Comparison of ENCODE assay signal across 2 cellular contexts in the genomic region with DNA sequence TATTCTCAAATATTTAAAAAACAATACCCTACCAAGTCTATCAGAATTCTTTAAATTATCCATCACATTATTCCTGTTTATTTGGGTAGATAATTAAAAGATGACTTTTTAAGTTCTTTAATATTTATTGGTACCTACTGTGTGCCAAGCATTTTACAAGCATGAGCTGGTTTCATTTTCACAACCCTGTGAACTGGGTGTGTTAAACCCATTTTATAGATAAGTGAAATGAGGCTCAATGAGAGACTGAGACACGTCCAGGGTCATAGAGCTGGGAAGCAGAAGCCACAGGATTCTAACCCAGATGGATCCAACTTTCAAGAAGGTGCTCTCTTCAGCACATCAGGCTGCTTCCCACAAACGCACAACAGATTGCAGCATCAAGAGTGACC.
A peak's percentile ranks its signal among the peaks of the same experiment; 100 is the strongest.
TF ChIP-seq lines count a peak whose summit lies in the region.

No MANE protein-coding gene starts in this region.

TF ChIP-seq in K562, 482 proteins besides CTCF, POLR2A, EP300 and RAD21 (continued from another document):
- TF ChIP-seq, protein P1, sequence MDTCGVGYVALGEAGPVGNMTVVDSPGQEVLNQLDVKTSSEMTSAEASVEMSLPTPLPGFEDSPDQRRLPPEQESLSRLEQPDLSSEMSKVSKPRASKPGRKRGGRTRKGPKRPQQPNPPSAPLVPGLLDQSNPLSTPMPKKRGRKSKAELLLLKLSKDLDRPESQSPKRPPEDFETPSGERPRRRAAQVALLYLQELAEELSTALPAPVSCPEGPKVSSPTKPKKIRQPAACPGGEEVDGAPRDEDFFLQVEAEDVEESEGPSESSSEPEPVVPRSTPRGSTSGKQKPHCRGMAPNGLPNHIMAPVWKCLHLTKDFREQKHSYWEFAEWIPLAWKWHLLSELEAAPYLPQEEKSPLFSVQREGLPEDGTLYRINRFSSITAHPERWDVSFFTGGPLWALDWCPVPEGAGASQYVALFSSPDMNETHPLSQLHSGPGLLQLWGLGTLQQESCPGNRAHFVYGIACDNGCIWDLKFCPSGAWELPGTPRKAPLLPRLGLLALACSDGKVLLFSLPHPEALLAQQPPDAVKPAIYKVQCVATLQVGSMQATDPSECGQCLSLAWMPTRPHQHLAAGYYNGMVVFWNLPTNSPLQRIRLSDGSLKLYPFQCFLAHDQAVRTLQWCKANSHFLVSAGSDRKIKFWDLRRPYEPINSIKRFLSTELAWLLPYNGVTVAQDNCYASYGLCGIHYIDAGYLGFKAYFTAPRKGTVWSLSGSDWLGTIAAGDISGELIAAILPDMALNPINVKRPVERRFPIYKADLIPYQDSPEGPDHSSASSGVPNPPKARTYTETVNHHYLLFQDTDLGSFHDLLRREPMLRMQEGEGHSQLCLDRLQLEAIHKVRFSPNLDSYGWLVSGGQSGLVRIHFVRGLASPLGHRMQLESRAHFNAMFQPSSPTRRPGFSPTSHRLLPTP (IDR thresholded peaks at IDR 0.05; ENCODE audit: borderline replicate concordance, extremely low read depth, insufficient read length): no peak
- TF ChIP-seq EP400 (IDR thresholded peaks at IDR 0.05) (no peak), MTA3 (IDR thresholded peaks at IDR 0.05; ENCODE audit: borderline replicate concordance) (no peak), ZKSCAN1 (IDR thresholded peaks at IDR 0.05; ENCODE audit: low read depth, low read length) (peak; percentile 74; the same call in 1 of the 2 replicates), POLR2AphosphoS2 (IDR thresholded peaks at IDR 0.05; ENCODE audit: low read length) (no peak), ZBTB8A (IDR thresholded peaks at IDR 0.05; ENCODE audit: partially characterized antibody) (no peak), ZEB2 (IDR thresholded peaks at IDR 0.05) (no peak), KDM1A (IDR thresholded peaks at IDR 0.05) (peak; percentile 58 to 69), ADNP (tag; IDR thresholded peaks at IDR 0.05) (peak; percentile 67; the same call in 1 of the 2 replicates)
- TF ChIP-seq, protein P2, sequence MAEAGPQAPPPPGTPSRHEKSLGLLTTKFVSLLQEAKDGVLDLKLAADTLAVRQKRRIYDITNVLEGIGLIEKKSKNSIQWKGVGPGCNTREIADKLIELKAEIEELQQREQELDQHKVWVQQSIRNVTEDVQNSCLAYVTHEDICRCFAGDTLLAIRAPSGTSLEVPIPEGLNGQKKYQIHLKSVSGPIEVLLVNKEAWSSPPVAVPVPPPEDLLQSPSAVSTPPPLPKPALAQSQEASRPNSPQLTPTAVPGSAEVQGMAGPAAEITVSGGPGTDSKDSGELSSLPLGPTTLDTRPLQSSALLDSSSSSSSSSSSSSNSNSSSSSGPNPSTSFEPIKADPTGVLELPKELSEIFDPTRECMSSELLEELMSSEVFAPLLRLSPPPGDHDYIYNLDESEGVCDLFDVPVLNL (CRISPR knock-in tag; IDR thresholded peaks at IDR 0.05; ENCODE audit: low read depth): no peak
- TF ChIP-seq, protein P3, sequence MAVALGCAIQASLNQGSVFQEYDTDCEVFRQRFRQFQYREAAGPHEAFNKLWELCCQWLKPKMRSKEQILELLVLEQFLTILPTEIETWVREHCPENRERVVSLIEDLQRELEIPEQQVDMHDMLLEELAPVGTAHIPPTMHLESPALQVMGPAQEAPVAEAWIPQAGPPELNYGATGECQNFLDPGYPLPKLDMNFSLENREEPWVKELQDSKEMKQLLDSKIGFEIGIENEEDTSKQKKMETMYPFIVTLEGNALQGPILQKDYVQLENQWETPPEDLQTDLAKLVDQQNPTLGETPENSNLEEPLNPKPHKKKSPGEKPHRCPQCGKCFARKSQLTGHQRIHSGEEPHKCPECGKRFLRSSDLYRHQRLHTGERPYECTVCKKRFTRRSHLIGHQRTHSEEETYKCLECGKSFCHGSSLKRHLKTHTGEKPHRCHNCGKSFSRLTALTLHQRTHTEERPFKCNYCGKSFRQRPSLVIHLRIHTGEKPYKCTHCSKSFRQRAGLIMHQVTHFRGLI (CRISPR knock-in tag; IDR thresholded peaks at IDR 0.05): no peak
- TF ChIP-seq, protein P4, sequence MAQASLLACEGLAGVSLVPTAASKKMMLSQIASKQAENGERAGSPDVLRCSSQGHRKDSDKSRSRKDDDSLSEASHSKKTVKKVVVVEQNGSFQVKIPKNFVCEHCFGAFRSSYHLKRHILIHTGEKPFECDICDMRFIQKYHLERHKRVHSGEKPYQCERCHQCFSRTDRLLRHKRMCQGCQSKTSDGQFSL (CRISPR knock-in tag; IDR thresholded peaks at IDR 0.05): no peak
- TF ChIP-seq, protein P4 (tag; IDR thresholded peaks at IDR 0.05): no peak
- TF ChIP-seq, protein P5, sequence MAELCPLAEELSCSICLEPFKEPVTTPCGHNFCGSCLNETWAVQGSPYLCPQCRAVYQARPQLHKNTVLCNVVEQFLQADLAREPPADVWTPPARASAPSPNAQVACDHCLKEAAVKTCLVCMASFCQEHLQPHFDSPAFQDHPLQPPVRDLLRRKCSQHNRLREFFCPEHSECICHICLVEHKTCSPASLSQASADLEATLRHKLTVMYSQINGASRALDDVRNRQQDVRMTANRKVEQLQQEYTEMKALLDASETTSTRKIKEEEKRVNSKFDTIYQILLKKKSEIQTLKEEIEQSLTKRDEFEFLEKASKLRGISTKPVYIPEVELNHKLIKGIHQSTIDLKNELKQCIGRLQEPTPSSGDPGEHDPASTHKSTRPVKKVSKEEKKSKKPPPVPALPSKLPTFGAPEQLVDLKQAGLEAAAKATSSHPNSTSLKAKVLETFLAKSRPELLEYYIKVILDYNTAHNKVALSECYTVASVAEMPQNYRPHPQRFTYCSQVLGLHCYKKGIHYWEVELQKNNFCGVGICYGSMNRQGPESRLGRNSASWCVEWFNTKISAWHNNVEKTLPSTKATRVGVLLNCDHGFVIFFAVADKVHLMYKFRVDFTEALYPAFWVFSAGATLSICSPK (IDR thresholded peaks at IDR 0.05; ENCODE audit: borderline replicate concordance): no peak

TF ChIP-seq in neural cell, 6 proteins besides CTCF, POLR2A, EP300 and RAD21 (continued from another document):
- TF ChIP-seq, protein P6, sequence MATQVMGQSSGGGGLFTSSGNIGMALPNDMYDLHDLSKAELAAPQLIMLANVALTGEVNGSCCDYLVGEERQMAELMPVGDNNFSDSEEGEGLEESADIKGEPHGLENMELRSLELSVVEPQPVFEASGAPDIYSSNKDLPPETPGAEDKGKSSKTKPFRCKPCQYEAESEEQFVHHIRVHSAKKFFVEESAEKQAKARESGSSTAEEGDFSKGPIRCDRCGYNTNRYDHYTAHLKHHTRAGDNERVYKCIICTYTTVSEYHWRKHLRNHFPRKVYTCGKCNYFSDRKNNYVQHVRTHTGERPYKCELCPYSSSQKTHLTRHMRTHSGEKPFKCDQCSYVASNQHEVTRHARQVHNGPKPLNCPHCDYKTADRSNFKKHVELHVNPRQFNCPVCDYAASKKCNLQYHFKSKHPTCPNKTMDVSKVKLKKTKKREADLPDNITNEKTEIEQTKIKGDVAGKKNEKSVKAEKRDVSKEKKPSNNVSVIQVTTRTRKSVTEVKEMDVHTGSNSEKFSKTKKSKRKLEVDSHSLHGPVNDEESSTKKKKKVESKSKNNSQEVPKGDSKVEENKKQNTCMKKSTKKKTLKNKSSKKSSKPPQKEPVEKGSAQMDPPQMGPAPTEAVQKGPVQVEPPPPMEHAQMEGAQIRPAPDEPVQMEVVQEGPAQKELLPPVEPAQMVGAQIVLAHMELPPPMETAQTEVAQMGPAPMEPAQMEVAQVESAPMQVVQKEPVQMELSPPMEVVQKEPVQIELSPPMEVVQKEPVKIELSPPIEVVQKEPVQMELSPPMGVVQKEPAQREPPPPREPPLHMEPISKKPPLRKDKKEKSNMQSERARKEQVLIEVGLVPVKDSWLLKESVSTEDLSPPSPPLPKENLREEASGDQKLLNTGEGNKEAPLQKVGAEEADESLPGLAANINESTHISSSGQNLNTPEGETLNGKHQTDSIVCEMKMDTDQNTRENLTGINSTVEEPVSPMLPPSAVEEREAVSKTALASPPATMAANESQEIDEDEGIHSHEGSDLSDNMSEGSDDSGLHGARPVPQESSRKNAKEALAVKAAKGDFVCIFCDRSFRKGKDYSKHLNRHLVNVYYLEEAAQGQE (IDR thresholded peaks at IDR 0.05; ENCODE audit: borderline replicate concordance): no peak
- TF ChIP-seq SMC3 (conservative IDR thresholded peaks at IDR 0.05; ENCODE audit: poor library complexity): no peak
- no peak for TF ChIP-seq MXI1 (conservative IDR thresholded peaks at IDR 0.05; ENCODE audit: poor library complexity, severe bottlenecking)
- TF ChIP-seq EZH2 (IDR thresholded peaks at IDR 0.05; ENCODE audit: borderline replicate concordance, insufficient read depth, low read length, poor library complexity, severe bottlenecking): no peak
